In genomic region chr14:94998110-94998509, GRCh38 we compare ENCODE assay signal across 2 cellular contexts.
TF ChIP-seq lines count a peak whose summit lies in the region.

No MANE protein-coding gene starts in this region.

TF ChIP-seq in GM23338, 12 proteins besides CTCF, POLR2A, EP300 and RAD21 (continued from another document):
- TF ChIP-seq ETS1 (IDR thresholded peaks at IDR 0.05): no peak
- TF ChIP-seq ZNF331 (CRISPR knock-in tag; IDR thresholded peaks at IDR 0.05; ENCODE audit: low read depth): no peak
- no peak for TF ChIP-seq NANOG (IDR thresholded peaks at IDR 0.05; ENCODE audit: borderline replicate concordance)
- TF ChIP-seq ZNF462 (CRISPR knock-in tag; IDR thresholded peaks at IDR 0.05): no peak
- no peak for TF ChIP-seq EZH2 (IDR thresholded peaks at IDR 0.05; ENCODE audit: low read depth, unreplicated experiment)
- no peak for TF ChIP-seq EZH2phosphoT487 (IDR thresholded peaks at IDR 0.05; ENCODE audit: unreplicated experiment)
- no peak for TF ChIP-seq ZNF114 (CRISPR knock-in tag; IDR thresholded peaks at IDR 0.05)
- TF ChIP-seq STAT1 (IDR thresholded peaks at IDR 0.05; ENCODE audit: unreplicated experiment): no peak
- TF ChIP-seq REST (IDR thresholded peaks at IDR 0.05; ENCODE audit: unreplicated experiment): no peak

TF ChIP-seq in H1, 55 proteins besides CTCF, POLR2A, EP300 and RAD21 (continued from another document):
- no peak for TF ChIP-seq E2F6 (IDR thresholded peaks at IDR 0.05)
- TF ChIP-seq CHD7 (IDR thresholded peaks at IDR 0.05; ENCODE audit: insufficient replicate concordance, low read length): no peak
- TF ChIP-seq POLR2AphosphoS5 (IDR thresholded peaks at IDR 0.05; ENCODE audit: low read depth, low read length): no peak
- no peak for TF ChIP-seq GABPA (IDR thresholded peaks at IDR 0.05; ENCODE audit: borderline replicate concordance, insufficient read depth, low read length)
- TF ChIP-seq POU5F1 (IDR thresholded peaks at IDR 0.05; ENCODE audit: low read depth, low read length): no peak
- TF ChIP-seq CHD2 (IDR thresholded peaks at IDR 0.05; ENCODE audit: low read length): no peak
